Comparison of ENCODE assay signal across 26 cellular contexts in the genomic region with DNA sequence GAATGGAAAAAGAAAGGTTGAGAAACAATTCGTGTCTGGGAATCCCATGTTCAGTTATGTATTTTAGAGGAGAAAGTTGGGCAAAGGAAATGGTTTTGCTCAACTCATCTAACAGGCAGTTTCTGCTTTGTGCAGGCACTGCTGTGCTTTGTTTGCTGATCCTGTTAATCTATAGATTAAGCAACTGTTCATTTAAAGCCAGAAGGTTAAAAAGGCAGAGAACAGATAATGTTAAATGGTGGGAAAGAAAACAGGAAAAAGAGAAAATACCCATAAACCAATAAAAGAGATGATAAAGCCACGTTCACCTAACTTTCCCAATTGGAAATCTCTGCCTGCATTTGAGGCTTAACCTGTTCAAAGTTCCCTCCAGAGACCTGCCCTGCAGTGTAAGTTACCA.
DNase-seq lines count a peak whose midpoint lies in the region; ATAC-seq and TF ChIP-seq lines count a peak whose summit lies in the region.
"Had no signal": no experiment of that assay in that cellular context is flagged by ENCODE, and none has a peak within 500 bp of the region (broad histone marks: within the 10 kb centered on the region; RNA-seq: fewer than 3 reads in every experiment).

No MANE protein-coding gene starts in this region.

- in situ Hi-C loops in Panc1 (cut with HindIII; ENCODE audit: low pct_unique_long_range_greater_than_20kb, low sequenced_read_pairs): no loop called here

- H3K9me3 ChIP-seq in Panc1 (ENCODE audit: control insufficient read depth, insufficient read depth, low read depth, low read length): no peaks in the 10 kb centered on the region
- H3K9me3 ChIP-seq: gastroesophageal sphincter, pancreas, upper lobe of left lung had no signal

- no peaks in the 10 kb centered on the region for H3K27me3 ChIP-seq in HL-60 (ENCODE audit: insufficient read depth, poor library complexity, severe bottlenecking)
- no peaks in the 10 kb centered on the region for H3K27me3 ChIP-seq in Panc1 (ENCODE audit: control insufficient read depth, insufficient read depth, low read length)
- H3K27me3 ChIP-seq: gastroesophageal sphincter, pancreas, spleen, upper lobe of left lung had no signal

- POLR2A ChIA-PET in Panc1 (lab: Charles Lee): no interaction called here

- no peaks in the 10 kb centered on the region for H3K36me3 ChIP-seq in Panc1 (ENCODE audit: control insufficient read depth, insufficient read depth, low read length)
- H3K36me3 ChIP-seq: gastroesophageal sphincter, pancreas had no signal

- peaks cover 30% of the 10 kb centered on the region for H3K36me3 Mint-ChIP-seq in progenitor cell of endocrine pancreas (ENCODE audit: insufficient read depth)
- H3K36me3 Mint-ChIP-seq: natural killer cell had no signal

- H3K27me3 Mint-ChIP-seq in progenitor cell of endocrine pancreas: no peaks in the 10 kb centered on the region
- H3K27me3 Mint-ChIP-seq: activated naive CD8-positive, alpha-beta T cell treated with anti-CD3 and anti-CD28 coated beads for 36 hours had no signal

- ATAC-seq in Panc1: no peak
- ATAC-seq: gastroesophageal sphincter, K562, left ventricle myocardium superior, natural killer cell, pancreas had no signal

- peak overlapping the region; percentile 94 for H3K27ac Mint-ChIP-seq in progenitor cell of endocrine pancreas
- H3K27ac Mint-ChIP-seq: activated naive CD8-positive, alpha-beta T cell treated with anti-CD3 and anti-CD28 coated beads for 36 hours; natural killer cell; T-helper 2 cell treated with Interferon-gamma antibody and Interleukin-4, amounts not matched to agents 5 μg/mL and 100 μg/mL, for 36 hours had no signal

- TF ChIP-seq CTCF in HL-60 (IDR thresholded peaks at IDR 0.05; ENCODE audit: insufficient read depth, low read length): no peak
- TF ChIP-seq CTCF in Panc1 (IDR thresholded peaks at IDR 0.05): no peak
- no peak for TF ChIP-seq CTCF in fibroblast of villous mesenchyme (IDR thresholded peaks at IDR 0.05; ENCODE audit: insufficient read depth, low read depth, low read length)
- TF ChIP-seq CTCF in progenitor cell of endocrine pancreas (IDR thresholded peaks at IDR 0.05; ENCODE audit: unreplicated experiment): no peak

- DNase-seq in HL-60 (ENCODE audit: low read depth in 1 of 2, low spot score in 1 of 2) (peak in 1 of 2 experiments; percentile 52), Panc1 (ENCODE audit: low read depth, low spot score) (no peak), fibroblast of villous mesenchyme (ENCODE audit: low read depth) (peak; percentile 66), progenitor cell of endocrine pancreas (ENCODE audit: low spot score, unreplicated experiment) (no peak), SW 1271 (lab: John Stamatoyannopoulos, UW) (no peak), globus pallidus (ENCODE audit: low spot score) (no peak)
- no peak for DNase-seq in stimulated activated CD4-positive, alpha-beta T cell treated with anti-CD3 and anti-CD28 coated beads, Interleukin-4, amount 100 ng/mL, for 24 hours
- DNase-seq: activated CD4-positive, alpha-beta T cell treated with anti-CD3 and anti-CD28 coated beads for 48 hours; activated CD8-positive, alpha-beta memory T cell treated with anti-CD3 and anti-CD28 coated beads for 24 hours; activated effector memory CD4-positive, alpha-beta T cell treated with Interleukin-2 at 50 U/mL for 16 hours; activated naive CD8-positive, alpha-beta T cell treated with anti-CD3 and anti-CD28 coated beads for 36 hours; caudate nucleus; DND-41; midbrain; natural killer cell; NCI-H2029; NCI-H526 treated with DMSO at 0.1 percent for 48 hours; pancreas; spleen; upper lobe of left lung had no signal

- H3K4me1 Mint-ChIP-seq in progenitor cell of endocrine pancreas (ENCODE audit: low read depth): peaks cover 47% of the 10 kb centered on the region
- H3K4me1 Mint-ChIP-seq: activated naive CD8-positive, alpha-beta T cell treated with anti-CD3 and anti-CD28 coated beads for 36 hours; natural killer cell had no signal

- H3K9me3 Mint-ChIP-seq in progenitor cell of endocrine pancreas (ENCODE audit: low read depth): peaks cover 11% of the 10 kb centered on the region
- H3K9me3 Mint-ChIP-seq: activated naive CD8-positive, alpha-beta T cell treated with anti-CD3 and anti-CD28 coated beads for 36 hours; natural killer cell; T-helper 2 cell treated with Interferon-gamma antibody and Interleukin-4, amounts not matched to agents 5 μg/mL and 100 μg/mL, for 36 hours had no signal

- H3K4me3 ChIP-seq in HL-60 (replicated peaks; ENCODE audit: insufficient read depth, low read length) (no peak overlapping the region), Panc1 (ENCODE audit: low read depth in 2 of 2, low read length in 2 of 2) (no peak overlapping the region), fibroblast of villous mesenchyme (ENCODE audit: low read depth, low read length) (no peak overlapping the region)
- H3K4me3 ChIP-seq: gastroesophageal sphincter, K562, pancreas, spleen, upper lobe of left lung had no signal

- CTCF ChIA-PET in Panc1 (lab: Charles Lee): no interaction called here

- H3K27ac ChIP-seq in HL-60 (replicated peaks) (peak overlapping the region; percentile 83), Panc1 (ENCODE audit: low read length) (peak overlapping the region; percentile 75; the same call in 1 of the 2 replicates)
- H3K27ac ChIP-seq: gastroesophageal sphincter, pancreas, RWPE1, spleen, upper lobe of left lung had no signal

- peaks cover 14% of the 10 kb centered on the region for H3K4me1 ChIP-seq in Panc1 (ENCODE audit: control insufficient read depth, insufficient read depth, low read length)
- H3K4me1 ChIP-seq: upper lobe of left lung had no signal

- BruUV-seq in Panc1 (replicated peaks; lab: Mats Ljungman, UMichigan): no TSS peak

- H3K4me3 Mint-ChIP-seq in progenitor cell of endocrine pancreas (ENCODE audit: low read depth): peak overlapping the region; percentile 22
- H3K4me3 Mint-ChIP-seq: activated naive CD8-positive, alpha-beta T cell treated with anti-CD3 and anti-CD28 coated beads for 36 hours; CD14-positive monocyte; natural killer cell; T-helper 2 cell treated with Interferon-gamma antibody and Interleukin-4, amounts not matched to agents 5 μg/mL and 100 μg/mL, for 36 hours had no signal

- intact Hi-C loops in Panc1 (cut with micrococcal nuclease; ENCODE audit: unreplicated experiment): no loop called here
